Comparison of ENCODE assay signal across 8 cellular contexts in the genomic region with DNA sequence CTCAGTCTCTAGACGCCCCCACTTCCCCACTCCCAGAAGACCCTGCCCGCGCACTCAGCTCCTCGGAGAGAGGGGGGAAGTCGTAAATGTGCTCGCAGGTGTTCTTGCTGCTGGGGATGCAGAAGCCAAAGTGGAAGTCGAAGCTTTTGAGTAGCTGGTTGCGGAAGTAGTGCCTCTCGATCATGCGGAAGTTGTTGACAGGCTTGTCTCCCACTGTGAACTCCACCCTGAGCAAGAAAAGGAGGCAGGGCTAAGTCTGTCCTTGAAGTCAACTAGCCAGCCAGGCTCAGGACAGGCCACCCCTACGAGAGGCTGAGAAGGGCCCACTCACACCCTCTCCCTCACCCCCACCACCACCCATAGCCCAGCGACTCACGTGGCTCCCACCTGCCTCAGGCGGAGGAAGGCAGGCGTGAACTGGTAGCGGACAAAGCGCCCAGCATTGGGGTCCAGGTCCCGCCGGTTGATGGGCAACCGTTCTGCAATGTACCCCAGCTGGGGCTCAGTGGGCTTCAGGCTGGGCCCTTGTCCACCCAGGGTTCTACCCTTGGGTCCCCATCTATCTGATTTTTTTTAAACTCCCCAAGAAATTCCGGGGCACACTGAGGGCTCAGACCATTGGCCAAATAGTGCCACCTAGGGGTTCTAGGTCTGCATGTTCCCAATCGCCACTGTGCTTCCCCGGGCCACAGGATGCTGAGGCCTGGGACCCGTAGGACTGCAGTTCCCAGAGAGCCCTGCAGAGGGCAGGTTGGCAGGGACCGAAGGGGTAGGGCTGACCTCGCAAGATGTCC. TPM values are rescaled to one million over a fixed set of nuclear protein-coding genes. Genes with fewer than 3 reads are reported as not detected.
A peak's percentile ranks its signal among the peaks of the same experiment; 100 is the strongest.
DNase-seq lines count a peak whose midpoint lies in the region; ATAC-seq and TF ChIP-seq lines count a peak whose summit lies in the region.

No MANE protein-coding gene starts in this region.

- TF ChIP-seq CTCF in HCT116 (IDR thresholded peaks at IDR 0.05 in 2 of 3, conservative IDR thresholded peaks at IDR 0.05 in 1 of 3; ENCODE audit: borderline replicate concordance in 1 of 3, insufficient read depth in 1 of 3, low read depth in 2 of 3, low read length in 2 of 3) (peak; percentile 97 to 99 (median 99)), epithelial cell of proximal tubule (conservative IDR thresholded peaks at IDR 0.05; ENCODE audit: low read depth, low read length) (peak; percentile 92)

- H3K4me2 ChIP-seq in HCT116 (ENCODE audit: low read length) = no peak overlapping the region

- CTCF ChIA-PET in HCT116 (lab: Charles Lee) = interaction anchor here (1.6 kb wide), 1 partner anchor 12 kb away, joined by 3 read pairs; no protein-coding TSS in a partner anchor

- H3K27ac ChIP-seq in HCT116 (ENCODE audit: low read depth, low read length) = no peak overlapping the region

- TF ChIP-seq RAD21 in HCT116 (IDR thresholded peaks at IDR 0.05; ENCODE audit: low read depth) = peak; percentile 65

- H2AFZ ChIP-seq in HCT116 (ENCODE audit: low read depth, low read length, poor library complexity, severe bottlenecking) = no peak overlapping the region

- RAD21 ChIA-PET in HCT116 (lab: Charles Lee; ENCODE audit: low non-redundant PET in 1 of 2, low total read pairs in 2 of 2, uncharacterized antibody in 2 of 2, unreplicated experiment in 2 of 2) = no interaction called here

- POLR2A ChIA-PET in HCT116 (lab: Charles Lee) = no interaction called here

- H4K20me1 ChIP-seq in HCT116 (ENCODE audit: insufficient read depth) = no peaks in the 10 kb centered on the region

- H3K79me2 ChIP-seq in HCT116 (ENCODE audit: insufficient read depth, low read length) = peaks cover 16% of the 10 kb centered on the region; the same call in 1 of the 2 replicates

- TF ChIP-seq POLR2A in HCT116 (IDR thresholded peaks at IDR 0.05; ENCODE audit: borderline replicate concordance, extremely low read depth, insufficient read depth, insufficient read length) = no peak

- ATAC-seq in HCT116 (peak; percentile 83), HG02970 (IDR thresholded peaks at IDR 0.05; ENCODE audit: low FRiP score, unreplicated experiment) (no peak)
- ATAC-seq in stimulated activated naive CD8-positive, alpha-beta T cell treated with anti-CD3 and anti-CD28 coated beads, Interleukin-15, Interleukin-2, amounts not matched to agents 100 U/mL and 50 U/mL, for 24 hours = peak; percentile 45

- no peak overlapping the region for H3K9ac ChIP-seq in HCT116 (ENCODE audit: low read length)

- DNase-seq in EH (ENCODE audit: low read depth) (peak; percentile 79), HCT116 (ENCODE audit: low read depth, low spot score) (peak; percentile 68), NOMO-1 treated with dmso at 0.1 percent for 144 hours (lab: John Stamatoyannopoulos, UW; ENCODE audit: unreplicated experiment) (peak; percentile 91), epithelial cell of proximal tubule (ENCODE audit: low read depth) (no peak), myocyte (ENCODE audit: low read depth) (peak; percentile 72)
- peak; percentile 92 for DNase-seq in activated CD8-positive, alpha-beta memory T cell treated with anti-CD3 and anti-CD28 coated beads, Interleukin-2, amount 50 U/mL, for 48 hours
- peak; percentile 86 for DNase-seq in stimulated activated naive CD8-positive, alpha-beta T cell treated with anti-CD3 and anti-CD28 coated beads, Interleukin-15, Interleukin-2, amounts not matched to agents 100 U/mL and 50 U/mL, for 24 hours

- intact Hi-C loops in HCT116 (cut with micrococcal nuclease) = loop anchor here (2.0 kb wide), 1 partner anchor 53 kb away; no protein-coding TSS in a partner anchor

- H3K4me1 ChIP-seq in HCT116 (ENCODE audit: control insufficient read depth in 1 of 2, insufficient read depth in 2 of 2, low read length in 2 of 2) = peaks cover 2 to 23% of the 10 kb centered on the region in 2 experiments; a peak in 3 of 4 replicates

- no peaks in the 10 kb centered on the region for H3K9me2 ChIP-seq in HCT116 (ENCODE audit: insufficient read depth)

- H3K4me3 ChIP-seq in HCT116 (replicated peaks in 1 of 2; ENCODE audit: low read depth in 1 of 2, low read length in 2 of 2) = no peak overlapping the region
- no peak overlapping the region for H3K4me3 ChIP-seq in epithelial cell of proximal tubule (ENCODE audit: low read depth, low read length)

- H3K27me3 ChIP-seq in HCT116 (ENCODE audit: insufficient read depth, low read length) = no peaks in the 10 kb centered on the region

- BruUV-seq in HCT116 (replicated peaks; lab: Mats Ljungman, UMichigan) = no TSS peak

- no peaks in the 10 kb centered on the region for H3K9me3 ChIP-seq in HCT116 (ENCODE audit: control insufficient read depth in 1 of 2, insufficient read depth in 1 of 2, low read depth in 1 of 2, low read length in 2 of 2)

- H3K36me3 ChIP-seq in HCT116 (ENCODE audit: control insufficient read depth in 1 of 2, insufficient read depth in 2 of 2, low read length in 2 of 2) = peaks cover 0 to 4% of the 10 kb centered on the region in 2 experiments; a peak in 2 of 4 replicates

TF ChIP-seq in HCT116, 20 proteins besides CTCF, POLR2A, EP300 and RAD21:
- no peak for TF ChIP-seq CEBPB (IDR thresholded peaks at IDR 0.05; ENCODE audit: low read depth)
- no peak for TF ChIP-seq YY1 (IDR thresholded peaks at IDR 0.05; ENCODE audit: extremely low read depth, insufficient replicate concordance, low read depth, low read length)
- no peak for TF ChIP-seq SRF (IDR thresholded peaks at IDR 0.05; ENCODE audit: low read depth)
- TF ChIP-seq ELF1 (IDR thresholded peaks at IDR 0.05; ENCODE audit: borderline replicate concordance, low read depth) = no peak
- no peak for TF ChIP-seq EZH2 (IDR thresholded peaks at IDR 0.05)
- TF ChIP-seq JUND (IDR thresholded peaks at IDR 0.05) = no peak
- TF ChIP-seq, protein P1, sequence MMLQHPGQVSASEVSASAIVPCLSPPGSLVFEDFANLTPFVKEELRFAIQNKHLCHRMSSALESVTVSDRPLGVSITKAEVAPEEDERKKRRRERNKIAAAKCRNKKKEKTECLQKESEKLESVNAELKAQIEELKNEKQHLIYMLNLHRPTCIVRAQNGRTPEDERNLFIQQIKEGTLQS (IDR thresholded peaks at IDR 0.05) = no peak

RNA-seq across cellular contexts. Expression of a gene that starts 4.6 kb away (rescaled TPM):
- total RNA-seq in HCT116 (2021; ENCODE audit: unreplicated experiment) (43.2 TPM), epithelial cell of proximal tubule (28.7 and 29.2 TPM in 2 replicates), myocyte (74.8 and 222 TPM in 2 replicates)
- polyA plus RNA-seq in HCT116 (2012) = 36.9 and 40.4 TPM in 2 replicates
- polyA plus RNA-seq in myocyte (2012) = 48.5 TPM

RNA-seq across cellular contexts. Expression of a gene that starts 23.5 kb away (rescaled TPM):
- total RNA-seq in HCT116 (2021; ENCODE audit: unreplicated experiment) (45.8 TPM), epithelial cell of proximal tubule (47.2 and 55.6 TPM in 2 replicates), myocyte (162 and 204 TPM in 2 replicates)
- polyA plus RNA-seq in HCT116 (2012) = 48.3 and 52.0 TPM in 2 replicates
- polyA plus RNA-seq in myocyte (2012) = 119 TPM

RNA-seq across cellular contexts. Expression of a gene that starts 28.9 kb away (rescaled TPM):
- 82.8 TPM for total RNA-seq in HCT116 (2021; ENCODE audit: unreplicated experiment)
- polyA plus RNA-seq in HCT116 (2012) = 379 and 483 TPM in 2 replicates
- total RNA-seq in epithelial cell of proximal tubule = 25.4 and 100.0 TPM in 2 replicates
- 22.5 and 25.9 TPM in 2 replicates for total RNA-seq in myocyte
- 15.4 TPM for polyA plus RNA-seq in myocyte (2012)

RNA-seq across cellular contexts. Expression of a gene that starts 41.7 kb away (rescaled TPM):
- not detected for total RNA-seq in HCT116 (2021; ENCODE audit: unreplicated experiment)
- polyA plus RNA-seq in HCT116 (2012) = not detected in 2 replicates
- not detected in 2 replicates for total RNA-seq in epithelial cell of proximal tubule
- total RNA-seq in myocyte = not detected in 2 replicates
- not detected for polyA plus RNA-seq in myocyte (2012)

RNA-seq across cellular contexts. Expression of a gene that starts 51.0 kb away (rescaled TPM):
- 94.9 TPM for total RNA-seq in HCT116 (2021; ENCODE audit: unreplicated experiment)
- polyA plus RNA-seq in HCT116 (2012) = 77.7 and 92.1 TPM in 2 replicates
- 99.2 and 104 TPM in 2 replicates for total RNA-seq in epithelial cell of proximal tubule
- 2.2 and 4.3 TPM in 2 replicates for total RNA-seq in myocyte
- 3.4 TPM for polyA plus RNA-seq in myocyte (2012)
